ENCODE assay signal across 27 cellular contexts in the genomic region with DNA sequence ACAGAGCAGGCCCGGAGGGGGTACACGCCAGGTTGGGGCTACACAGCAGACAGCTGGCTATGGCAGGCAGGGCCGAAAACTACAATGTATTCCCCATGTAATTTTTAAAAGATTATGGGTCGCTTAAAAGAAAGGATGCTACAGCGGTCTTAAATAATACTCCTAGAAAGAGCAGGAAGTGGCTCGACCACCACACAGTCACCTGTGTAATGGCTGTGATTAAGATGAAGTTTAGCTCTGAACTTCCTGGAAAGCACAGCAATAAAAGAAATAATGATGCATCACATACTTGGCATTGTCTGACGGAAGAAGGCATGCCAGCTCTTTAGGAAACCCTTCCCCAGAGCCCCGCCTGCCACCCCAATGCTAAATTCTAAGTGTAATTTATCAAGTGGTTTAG. TPM values are rescaled to one million over a fixed set of nuclear protein-coding genes. Genes with fewer than 3 reads are reported as not detected.
"Had no signal": no experiment of that assay in that cellular context is flagged by ENCODE, and none has a peak within 500 bp of the region (broad histone marks: within the 10 kb centered on the region; RNA-seq: fewer than 3 reads in every experiment).

No MANE protein-coding gene starts in this region.

- H3K27ac ChIP-seq: colonic mucosa, gastroesophageal sphincter, hepatocyte, pancreas, prostate gland, sigmoid colon, testis, transverse colon had no signal

- H2AFZ ChIP-seq: hepatocyte had no signal

- H3K4me3 ChIP-seq: colonic mucosa, gastroesophageal sphincter, hepatocyte, pancreas, prostate gland, sigmoid colon, smooth muscle cell, testis, transverse colon had no signal

- H3K4me1 ChIP-seq: colonic mucosa, gastroesophageal sphincter, pancreas, prostate gland, sigmoid colon, testis, transverse colon had no signal

- H3K36me3 ChIP-seq: colonic mucosa, gastroesophageal sphincter, pancreas, prostate gland, sigmoid colon, transverse colon had no signal

- ATAC-seq: gastroesophageal sphincter, pancreas, T-helper 17 cell had no signal

- DNase-seq: activated CD4-positive, alpha-beta memory T cell treated with anti-CD3 and anti-CD28 coated beads, Interleukin-2, amount 10 ng/mL, durations not matched to agents 7 days and 5 days; activated CD4-positive, alpha-beta T cell treated with anti-CD3 and anti-CD28 coated beads for 1 hour; activated CD4-positive, alpha-beta T cell treated with anti-CD3 and anti-CD28 coated beads, Interleukin-2, amount 10 ng/mL, durations not matched to agents 7 days and 5 days; activated effector memory CD4-positive, alpha-beta T cell treated with Interleukin-2 at 50 U/mL for 16 hours; activated naive CD4-positive, alpha-beta T cell treated with anti-CD3 and anti-CD28 coated beads for 36 hours; activated naive CD8-positive, alpha-beta T cell treated with anti-CD3 and anti-CD28 coated beads for 36 hours; amygdala; colonic mucosa; effector CD8-positive, alpha-beta T cell; erythroblast; naive B cell; nucleus accumbens; pancreas; sigmoid colon; stimulated activated CD4-positive, alpha-beta T cell treated with anti-CD3 and anti-CD28 coated beads, Interleukin-1b, Interleukin-23, amount 100 ng/mL, for 48 hours; stimulated activated CD4-positive, alpha-beta T cell treated with anti-CD3 and anti-CD28 coated beads, Interleukin-4, amount 100 ng/mL, for 4 hours; stimulated activated CD8-positive, alpha-beta memory T cell treated with anti-CD3 and anti-CD28 coated beads, Interleukin-4, amount 100 ng/mL, for 48 hours; stimulated activated naive CD4-positive, alpha-beta T cell treated with Interleukin-2 at 50 U/mL for 16 hours; T-helper 17 cell; testis; transverse colon had no signal

- H3K27me3 ChIP-seq: colonic mucosa, gastroesophageal sphincter, hepatocyte, pancreas, sigmoid colon, testis, transverse colon had no signal

- H3K79me2 ChIP-seq: hepatocyte had no signal

- H3K9me3 ChIP-seq: colonic mucosa, gastroesophageal sphincter, pancreas, prostate gland, sigmoid colon, testis, transverse colon had no signal

- H3K4me2 ChIP-seq: hepatocyte, smooth muscle cell had no signal

RNA-seq across cellular contexts. Expression of gene WNT11, which starts 32.6 kb away (rescaled TPM):
- total RNA-seq: activated CD4-positive, alpha-beta T cell treated with anti-CD3 and anti-CD28 coated beads, Interleukin-2, amount 10 ng/mL, durations not matched to agents 7 days and 5 days; activated naive CD4-positive, alpha-beta T cell treated with anti-CD3 and anti-CD28 coated beads for 36 hours; activated naive CD8-positive, alpha-beta T cell treated with anti-CD3 and anti-CD28 coated beads for 36 hours; dermis microvascular lymphatic vessel endothelial cell had no signal
- polyA plus RNA-seq: keratinocyte had no signal
